ENCODE assay signal across 8 cellular contexts in genomic region chr2:217650716-217651360, GRCh38.
DNase-seq lines count a peak whose midpoint lies in the region; ATAC-seq and TF ChIP-seq lines count a peak whose summit lies in the region.

No MANE protein-coding gene starts in this region.

- CTCF ChIA-PET in naive thymus-derived CD4-positive, alpha-beta T cell (lab: Charles Lee), result interaction anchor here (0.7 to 1.6 kb wide), 3 partner anchors 31 to 505 kb away, joined by 3 to 4 read pairs (median 3); no protein-coding TSS in a partner anchor

- H3K4me3 Mint-ChIP-seq in naive thymus-derived CD4-positive, alpha-beta T cell, result no peak overlapping the region

- no peaks in the 10 kb centered on the region for H3K9me3 Mint-ChIP-seq in naive thymus-derived CD4-positive, alpha-beta T cell

- H3K27me3 Mint-ChIP-seq in naive thymus-derived CD4-positive, alpha-beta T cell, result no peaks in the 10 kb centered on the region

- H3K36me3 ChIP-seq in esophagus squamous epithelium, result no peaks in the 10 kb centered on the region
- no peaks in the 10 kb centered on the region for H3K36me3 ChIP-seq in naive thymus-derived CD4-positive, alpha-beta T cell (ENCODE audit: control insufficient read depth in 2 of 3, insufficient read depth in 3 of 3, low read length in 3 of 3)

- H3K27me3 ChIP-seq in esophagus squamous epithelium, result no peaks in the 10 kb centered on the region
- no peaks in the 10 kb centered on the region for H3K27me3 ChIP-seq in naive thymus-derived CD4-positive, alpha-beta T cell (ENCODE audit: control insufficient read depth in 2 of 2, insufficient read depth in 2 of 2, low read length in 2 of 2)

- peak; percentile 79 for TF ChIP-seq CTCF in LNCAP (IDR thresholded peaks at IDR 0.05)
- TF ChIP-seq CTCF in esophagus squamous epithelium (IDR thresholded peaks at IDR 0.05), result peak; percentile 38 to 82 (median 66)

- intact Hi-C loops in esophagus squamous epithelium (cut with DNase I), result loop anchor here (5.0 kb wide), 1 partner anchor 61 kb away; no protein-coding TSS in a partner anchor
- intact Hi-C loops in naive thymus-derived CD4-positive, alpha-beta T cell (cut with micrococcal nuclease), result loop anchor here (1.0 to 5.0 kb wide), 4 partner anchors 41 to 969 kb away; no protein-coding TSS in a partner anchor

- peaks cover 0 to 6% (median 0%) of the 10 kb centered on the region in 5 donors for H3K36me3 Mint-ChIP-seq in naive thymus-derived CD4-positive, alpha-beta T cell

- 58 to 62% methylated on average over 9 of the region's 9 CpGs for WGBS in esophagus squamous epithelium, 2 donors

- TF ChIP-seq POLR2A in esophagus squamous epithelium (IDR thresholded peaks at IDR 0.05), result no peak

- H3K4me1 ChIP-seq in esophagus squamous epithelium, result peaks cover 6 to 64% (median 34%) of the 10 kb centered on the region in 3 donors
- no peaks in the 10 kb centered on the region for H3K4me1 ChIP-seq in naive thymus-derived CD4-positive, alpha-beta T cell (ENCODE audit: control insufficient read depth in 2 of 2, insufficient read depth in 2 of 2, low read length in 2 of 2)

- peak overlapping the region in 1 of 9 donors; percentile 43 for H3K27ac Mint-ChIP-seq in naive thymus-derived CD4-positive, alpha-beta T cell

- no peak overlapping the region for H3K4me3 ChIP-seq in esophagus squamous epithelium
- H3K4me3 ChIP-seq in naive thymus-derived CD4-positive, alpha-beta T cell (ENCODE audit: low read length), result no peak overlapping the region

- POLR2A ChIA-PET in naive thymus-derived CD4-positive, alpha-beta T cell (lab: Charles Lee), result no interaction called here

- H3K4me1 Mint-ChIP-seq in naive thymus-derived CD4-positive, alpha-beta T cell, result peaks cover 0 to 7% (median 2%) of the 10 kb centered on the region in 7 donors

- ATAC-seq in GM18909 (IDR thresholded peaks at IDR 0.05; ENCODE audit: poor library complexity, unreplicated experiment), result peak; percentile 67
- ATAC-seq in naive thymus-derived CD4-positive, alpha-beta T cell, result peak; percentile 56
- no peak for ATAC-seq in GM19455 (IDR thresholded peaks at IDR 0.05; ENCODE audit: unreplicated experiment)

- no peaks in the 10 kb centered on the region for H3K9me3 ChIP-seq in esophagus squamous epithelium
- no peaks in the 10 kb centered on the region for H3K9me3 ChIP-seq in naive thymus-derived CD4-positive, alpha-beta T cell (ENCODE audit: control insufficient read depth in 2 of 3, low read length in 3 of 3)

- peak overlapping the region in 2 of 4 donors; percentile 88 to 90 for H3K27ac ChIP-seq in esophagus squamous epithelium
- H3K27ac ChIP-seq in naive thymus-derived CD4-positive, alpha-beta T cell (ENCODE audit: low read depth, low read length), result no peak overlapping the region

- DNase-seq in COLO668 (lab: John Stamatoyannopoulos, UW; ENCODE audit: unreplicated experiment) (peak; percentile 21), SK-N-DZ (ENCODE audit: low spot score) (peak; percentile 66), esophagus squamous epithelium (lab: John Stamatoyannopoulos, UW) (no peak), D341Med (ENCODE audit: low spot score) (no peak)
- peak in 5 of 9 donors; percentile 23 to 42 (median 24) for DNase-seq in naive thymus-derived CD4-positive, alpha-beta T cell

Comparison
In these comparisons a context has a peak if more than half of its experiments do, and no peak if none do; other contexts are left out.
1. DNase-seq: peak in COLO668 (single experiment), SK-N-DZ (single experiment) and naive thymus-derived CD4-positive, alpha-beta T cell (5 of 9); none in esophagus squamous epithelium (single experiment) and D341Med (single experiment).